1 cellular context compared by ENCODE assay signal in genomic region chr6:167951781-167952511, GRCh38.
TF ChIP-seq lines count a peak whose summit lies in the region.

No MANE protein-coding gene starts in this region.

TF ChIP-seq in HepG2, 621 proteins besides CTCF, POLR2A, EP300 and RAD21 (continued from another document):
- peak; percentile 20; the same call in 1 of the 2 replicates for TF ChIP-seq ZNF687 (CRISPR knock-in tag; IDR thresholded peaks at IDR 0.05)
- TF ChIP-seq U2AF1 (optimal IDR thresholded peaks at IDR 0.05; ENCODE audit: low read depth, low read length), result no peak
- TF ChIP-seq MAFK (conservative IDR thresholded peaks at IDR 0.05 in 1 of 2, IDR thresholded peaks at IDR 0.05 in 1 of 2; ENCODE audit: low read length in 2 of 2), result no peak
- no peak for TF ChIP-seq HMGA1 (CRISPR knock-in tag; conservative IDR thresholded peaks at IDR 0.05)
- TF ChIP-seq KDM3A (CRISPR knock-in tag; IDR thresholded peaks at IDR 0.05; ENCODE audit: low read depth), result no peak
- TF ChIP-seq MLLT10 (CRISPR knock-in tag; IDR thresholded peaks at IDR 0.05), result no peak
- TF ChIP-seq AGO2 (optimal IDR thresholded peaks at IDR 0.05; ENCODE audit: low read depth, low read length), result peak; percentile 86
- no peak for TF ChIP-seq GMEB1 (CRISPR knock-in tag; IDR thresholded peaks at IDR 0.05; ENCODE audit: borderline replicate concordance)
- TF ChIP-seq TBL1XR1 (IDR thresholded peaks at IDR 0.05; ENCODE audit: borderline replicate concordance, low read length, partially characterized antibody), result no peak
- no peak for TF ChIP-seq HOXA5 (CRISPR knock-in tag; IDR thresholded peaks at IDR 0.05)
- TF ChIP-seq ZNF160 (CRISPR knock-in tag; IDR thresholded peaks at IDR 0.05), result no peak
- TF ChIP-seq ISX (CRISPR knock-in tag; conservative IDR thresholded peaks at IDR 0.05), result no peak
- TF ChIP-seq TBX3 (IDR thresholded peaks at IDR 0.05; ENCODE audit: borderline replicate concordance), result no peak
- no peak for TF ChIP-seq PLRG1 (conservative IDR thresholded peaks at IDR 0.05)
- TF ChIP-seq FIP1L1 (IDR thresholded peaks at IDR 0.05; ENCODE audit: borderline replicate concordance, insufficient read depth, low read depth, low read length), result no peak
- TF ChIP-seq POGK (CRISPR knock-in tag; conservative IDR thresholded peaks at IDR 0.05), result no peak
- TF ChIP-seq ZNF225 (CRISPR knock-in tag; IDR thresholded peaks at IDR 0.05), result no peak
- no peak for TF ChIP-seq ZNF414 (CRISPR knock-in tag; IDR thresholded peaks at IDR 0.05)
- no peak for TF ChIP-seq ZNF30 (CRISPR knock-in tag; IDR thresholded peaks at IDR 0.05)
- no peak for TF ChIP-seq STAT5B (CRISPR knock-in tag; IDR thresholded peaks at IDR 0.05)
- TF ChIP-seq NRL (CRISPR knock-in tag; IDR thresholded peaks at IDR 0.05; ENCODE audit: borderline replicate concordance), result 0 out of 2 replicates have a peak, but pooled peaks have one; percentile 44
- no peak for TF ChIP-seq ZNF383 (CRISPR knock-in tag; IDR thresholded peaks at IDR 0.05; ENCODE audit: borderline replicate concordance)
- TF ChIP-seq JARID2 (CRISPR knock-in tag; IDR thresholded peaks at IDR 0.05; ENCODE audit: insufficient replicate concordance), result no peak
